ENCODE assay signal across 16 cellular contexts in genomic region chr6:117506180-117506835, GRCh38. TPM values are rescaled to one million over a fixed set of nuclear protein-coding genes. Genes with fewer than 3 reads are reported as not detected.
A peak's percentile ranks its signal among the peaks of the same experiment; 100 is the strongest.
DNase-seq lines count a peak whose midpoint lies in the region; ATAC-seq and TF ChIP-seq lines count a peak whose summit lies in the region.
"Had no signal": no experiment of that assay in that cellular context is flagged by ENCODE, and none has a peak within 500 bp of the region (broad histone marks: within the 10 kb centered on the region; RNA-seq: fewer than 3 reads in every experiment).

No MANE protein-coding gene starts in this region.

- H3K4me1 ChIP-seq in IMR-90 (ENCODE audit: control insufficient read depth, insufficient read depth, low read length) (peaks cover 26% of the 10 kb centered on the region), mammary epithelial cell (ENCODE audit: insufficient read depth, low read length) (peaks cover 49% of the 10 kb centered on the region), left lung (peaks cover 0 to 17% of the 10 kb centered on the region in 2 donors)

- H3K27me3 ChIP-seq in IMR-90 (ENCODE audit: control insufficient read depth, insufficient read depth, low read length): no peaks in the 10 kb centered on the region
- H3K27me3 ChIP-seq in mammary epithelial cell (ENCODE audit: insufficient read depth, low read length): no peaks in the 10 kb centered on the region
- H3K27me3 ChIP-seq in left lung: no peaks in the 10 kb centered on the region

- H3K27ac ChIP-seq in IMR-90 (ENCODE audit: insufficient read depth, low read length) (peak overlapping the region; percentile 86; the same call in 1 of the 2 replicates), mammary epithelial cell (ENCODE audit: insufficient read depth, low read depth, low read length) (no peak overlapping the region), left lung (no peak overlapping the region)

- in situ Hi-C loops in IMR-90 (cut with MboI; ENCODE audit: low sequenced_read_pairs) (no loop called here), mammary epithelial cell (cut with MboI; ENCODE audit: low sequenced_read_pairs in 2 of 2) (no loop called here)

- CTCF ChIA-PET in IMR-90 (lab: Yijun Ruan, JAX) (no interaction called here), mammary epithelial cell (lab: Charles Lee; ENCODE audit: low non-redundant PET) (no interaction called here)

- peak overlapping the region; percentile 52 for H2BK20ac ChIP-seq in IMR-90 (ENCODE audit: low read depth, low read length)

- H2AFZ ChIP-seq in IMR-90 (replicated peaks; ENCODE audit: low read length, poor library complexity) (no peak overlapping the region), mammary epithelial cell (ENCODE audit: low read depth, low read length) (no peak overlapping the region)

- dilution Hi-C loops in IMR-90 (cut with HindIII; ENCODE audit: low sequenced_read_pairs, unreplicated experiment) (no loop called here), mammary epithelial cell (cut with HindIII; ENCODE audit: low sequenced_read_pairs) (no loop called here)

- H2AK9ac ChIP-seq in IMR-90 (replicated peaks; ENCODE audit: low read depth, low read length, poor library complexity): no peak overlapping the region

- peaks cover 27 to 61% of the 10 kb centered on the region in 2 experiments for H3K79me1 ChIP-seq in IMR-90 (ENCODE audit: low read depth in 1 of 2, low read length in 2 of 2)

- H3K9ac ChIP-seq in IMR-90 (ENCODE audit: low read depth, low read length): no peak overlapping the region
- H3K9ac ChIP-seq in mammary epithelial cell (ENCODE audit: insufficient read depth, low read length): no peak overlapping the region

- H4K8ac ChIP-seq in IMR-90 (ENCODE audit: low read depth in 2 of 2, low read length in 2 of 2): peak overlapping the region in 1 of 2 experiments; percentile 49; a peak in 2 of 4 replicates

- H3K9me3 ChIP-seq in IMR-90 (ENCODE audit: control insufficient read depth, insufficient read depth, low read length) (no peaks in the 10 kb centered on the region), mammary epithelial cell (replicated peaks; ENCODE audit: insufficient read depth, low read length) (no peaks in the 10 kb centered on the region), left lung (no peaks in the 10 kb centered on the region)

- intact Hi-C loops in IMR-90 (cut with micrococcal nuclease): loop anchor here (2.0 kb wide), 1 partner anchor 14 kb away; no protein-coding TSS in a partner anchor
- intact Hi-C loops in mammary epithelial cell (cut with micrococcal nuclease): no loop called here
- intact Hi-C loops in left lung (cut with DNase I): no loop called here

- TF ChIP-seq RAD21 in IMR-90 (IDR thresholded peaks at IDR 0.05; ENCODE audit: low read length): no peak

- peaks cover 76% of the 10 kb centered on the region for H3K79me2 ChIP-seq in mammary epithelial cell (ENCODE audit: insufficient read depth, low read length)

- no peak for TF ChIP-seq CTCF in IMR-90 (conservative IDR thresholded peaks at IDR 0.05; ENCODE audit: low read depth, low read length)
- TF ChIP-seq CTCF in mammary epithelial cell (conservative IDR thresholded peaks at IDR 0.05 in 1 of 2, IDR thresholded peaks at IDR 0.05 in 1 of 2; ENCODE audit: extremely low read depth in 1 of 2, insufficient read depth in 1 of 2, low read depth in 1 of 2, low read length in 2 of 2): no peak
- no peak for TF ChIP-seq CTCF in left lung (IDR thresholded peaks at IDR 0.05)

- H2BK120ac ChIP-seq in IMR-90 (ENCODE audit: low read depth, low read length): peak overlapping the region; percentile 80

- H2AK5ac ChIP-seq in IMR-90 (ENCODE audit: low read depth, low read length): 0 out of 2 replicates have a peak overlapping the region, but pooled peaks have one; percentile 71

- peak overlapping the region; percentile 13; the same call in 1 of the 2 replicates for H3K56ac ChIP-seq in IMR-90 (ENCODE audit: extremely low read depth, insufficient read depth, low read length)

- no peak overlapping the region for H3K14ac ChIP-seq in IMR-90 (replicated peaks; ENCODE audit: low read depth, low read length)

- peak overlapping the region; percentile 61 for H3K4ac ChIP-seq in IMR-90 (ENCODE audit: low read depth, low read length)

- H4K20me1 ChIP-seq in IMR-90 (ENCODE audit: insufficient read depth, low read length): peaks cover 3% of the 10 kb centered on the region; the same call in 1 of the 2 replicates
- H4K20me1 ChIP-seq in mammary epithelial cell (ENCODE audit: insufficient read depth, low read length): no peaks in the 10 kb centered on the region

- H3K9me1 ChIP-seq in IMR-90 (ENCODE audit: insufficient read depth, low read length): peaks cover 12% of the 10 kb centered on the region

- H2BK15ac ChIP-seq in IMR-90 (ENCODE audit: low read depth, low read length): peak overlapping the region; percentile 28; the same call in 1 of the 3 replicates

- DNase-seq in A172 (ENCODE audit: low spot score) (peak; percentile 20), IMR-90 (peak; percentile 83), mammary epithelial cell (peak; percentile 33), left lung (no peak), NCI-H510A (lab: John Stamatoyannopoulos, UW) (no peak)
- DNase-seq in activated effector memory CD4-positive, alpha-beta T cell treated with anti-CD3 and anti-CD28 coated beads, Interleukin-2, amount 50 U/mL, for 16 hours: no peak
- DNase-seq: activated B cell treated with CpG ODN at 0.5 μM for 24 hours; hypothalamus; NCI-H1436; NCI-H446 treated with DMSO at 0.1 percent for 48 hours; nucleus accumbens; OCI-M1; stimulated activated naive B cell treated with anti-CD40 and anti-IgM and Interleukin-4, amounts not matched to agents 10 μg/mL and 1 μg/mL and 100 μg/mL, for 72 hours; SW 1271 had no signal

- H3K36me3 ChIP-seq in IMR-90 (ENCODE audit: control insufficient read depth, insufficient read depth, low read length) (peaks cover 9% of the 10 kb centered on the region), mammary epithelial cell (ENCODE audit: insufficient read depth, low read length) (peaks cover 10% of the 10 kb centered on the region), left lung (peaks cover 0 to 7% of the 10 kb centered on the region in 2 donors)

- peak overlapping the region; percentile 49 for H3K4me2 ChIP-seq in IMR-90 (ENCODE audit: low read depth, low read length)
- no peak overlapping the region for H3K4me2 ChIP-seq in mammary epithelial cell (ENCODE audit: insufficient read depth, low read depth, low read length)

- WGBS in IMR-90 (ENCODE audit: extremely low coverage in 2 of 2, insufficient read length in 1 of 2), 2 experiments: no CpG with 5 or more reads among the region's 3 CpGs
- WGBS in mammary epithelial cell (ENCODE audit: low coverage, missing lambda C conversion rate): 57% methylated on average over 3 of the region's 3 CpGs

- peak overlapping the region; percentile 63 for H3K18ac ChIP-seq in IMR-90 (ENCODE audit: low read depth, low read length)

- peak overlapping the region; percentile 84 for H2BK5ac ChIP-seq in IMR-90 (ENCODE audit: low read depth, low read length, poor library complexity, severe bottlenecking)

- H3K23ac ChIP-seq in IMR-90 (ENCODE audit: low read depth, low read length): peak overlapping the region; percentile 55; the same call in 1 of the 2 replicates

- ATAC-seq in IMR-90 (ENCODE audit: low read depth) (peak; percentile 86), left lung (peak; percentile 40), GM19328 (IDR thresholded peaks at IDR 0.05; ENCODE audit: unreplicated experiment) (no peak), GM18505 (IDR thresholded peaks at IDR 0.05; ENCODE audit: unreplicated experiment) (no peak)
- ATAC-seq: stimulated activated naive B cell treated with anti-CD40 and anti-IgM and Interleukin-4, amounts not matched to agents 10 μg/mL and 1 μg/mL and 100 μg/mL, for 72 hours had no signal

- H3K4me3 ChIP-seq in IMR-90 (ENCODE audit: insufficient read depth, low read depth, low read length) (no peak overlapping the region), mammary epithelial cell (replicated peaks in 1 of 3; ENCODE audit: insufficient read depth in 1 of 3, low read depth in 2 of 3, low read length in 3 of 3) (no peak overlapping the region), left lung (no peak overlapping the region)

- BruUV-seq in IMR-90 (replicated peaks; lab: Mats Ljungman, UMichigan): no TSS peak
- BruUV-seq in mammary epithelial cell (replicated peaks; lab: Mats Ljungman, UMichigan): no TSS peak

- TF ChIP-seq POLR2A in IMR-90 (IDR thresholded peaks at IDR 0.05; ENCODE audit: low read depth, low read length) (no peak), GM18505 (IDR thresholded peaks at IDR 0.05; ENCODE audit: borderline replicate concordance, extremely low read depth, insufficient read depth, insufficient read length) (no peak)

- H4K5ac ChIP-seq in IMR-90 (ENCODE audit: low read depth, low read length): peak overlapping the region; percentile 50

- H4K91ac ChIP-seq in IMR-90 (ENCODE audit: insufficient read depth, low read depth, low read length): peak overlapping the region; percentile 65

- POLR2A ChIA-PET in IMR-90 (lab: Charles Lee; ENCODE audit: unreplicated experiment): no interaction called here

TF ChIP-seq in IMR-90, 13 proteins besides CTCF, POLR2A, EP300 and RAD21:
- TF ChIP-seq RCOR1 (IDR thresholded peaks at IDR 0.05; ENCODE audit: insufficient replicate concordance, low read length) (peak; percentile 35), CHD1 (IDR thresholded peaks at IDR 0.05; ENCODE audit: low read depth, low read length) (no peak)

RNA-seq across cellular contexts. Expression of gene DCBLD1, which starts 23.8 kb away (rescaled TPM):
- 29.6 and 71.1 TPM in 2 replicates for total RNA-seq in A172 (2014; rRNA removed; shearing (Covaris generic))
- total RNA-seq in IMR-90 (2012; rRNA removed): 27.8 and 30.0 TPM in 2 replicates
- polyA plus RNA-seq in IMR-90 (2012; rRNA removed): 20.1 and 21.1 TPM in 2 replicates
- polyA plus RNA-seq in IMR-90 (2012; cell fraction: cytosol; rRNA removed): 8.5 and 14.8 TPM in 2 replicates
- 34.3 and 36.6 TPM in 2 replicates for polyA plus RNA-seq in IMR-90 (2012; cell fraction: nucleus; rRNA removed; ENCODE audit: low replicate concordance)
- total RNA-seq in mammary epithelial cell: 10 to 100 TPM; 34.6 to 84.0 TPM
- 30.9 TPM for polyA plus RNA-seq in mammary epithelial cell
- polyA minus RNA-seq in mammary epithelial cell: 37.9 TPM
- total RNA-seq in left lung: 10 to 100 TPM; 20.8 to 55.8 TPM

Comparison
In these comparisons a context has a peak if more than half of its experiments do, and no peak if none do; other contexts are left out.
1. DNase-seq: peak in A172 (single experiment), IMR-90 (single experiment) and mammary epithelial cell (single experiment); none in left lung (0 of 2), activated effector memory CD4-positive, alpha-beta T cell treated with anti-CD3 and anti-CD28 coated beads, Interleukin-2, amount 50 U/mL, for 16 hours (single experiment) and NCI-H510A (single experiment).
2. ATAC-seq: peak in IMR-90 (single experiment) and left lung (single experiment); none in GM19328 (single experiment) and GM18505 (single experiment).